Comparison of ENCODE assay signal across 8 cellular contexts in the genomic region with DNA sequence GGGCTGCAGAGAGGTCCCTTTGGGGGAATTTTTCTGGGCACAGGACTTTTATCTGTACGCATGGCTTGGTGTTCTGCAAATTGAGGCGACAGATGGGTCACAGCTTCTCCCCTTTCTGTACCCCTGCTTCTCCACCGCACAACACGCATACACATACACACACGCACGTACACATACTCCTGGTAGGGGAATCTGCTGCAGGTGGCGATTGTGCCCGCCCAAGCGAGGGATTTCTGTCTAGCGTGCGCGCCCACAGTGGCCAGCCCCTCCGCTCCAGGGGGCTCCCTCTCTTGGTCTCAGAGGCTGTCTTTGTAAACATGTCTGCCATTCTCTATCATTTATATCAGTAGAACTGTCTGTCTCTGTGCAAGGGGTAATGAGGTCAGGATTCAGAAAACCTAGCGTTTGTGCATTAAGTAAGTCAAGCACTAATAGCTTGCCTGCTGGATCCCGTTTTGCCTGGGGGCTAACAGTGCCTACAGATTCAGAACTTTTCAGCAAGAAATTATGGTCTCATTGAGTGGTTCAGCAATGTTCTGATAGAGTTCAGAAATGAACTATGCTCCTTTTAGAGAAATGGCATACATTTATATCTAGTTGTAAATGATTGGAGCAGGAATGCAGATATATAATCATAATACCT. TPM values are rescaled to one million over a fixed set of nuclear protein-coding genes. Genes with fewer than 3 reads are reported as not detected.
DNase-seq lines count a peak whose midpoint lies in the region; ATAC-seq and TF ChIP-seq lines count a peak whose summit lies in the region.

No MANE protein-coding gene starts in this region.

- peaks cover 26% of the 10 kb centered on the region for H3K4me1 Mint-ChIP-seq in osteocyte (ENCODE audit: unreplicated experiment)

- H3K36me3 Mint-ChIP-seq in osteocyte (ENCODE audit: unreplicated experiment) = no peaks in the 10 kb centered on the region

- ATAC-seq in GM18502 (IDR thresholded peaks at IDR 0.05; ENCODE audit: poor library complexity, unreplicated experiment) (no peak), omental fat pad (ENCODE audit: low FRiP score) (no peak)

- H3K27me3 Mint-ChIP-seq in osteocyte (ENCODE audit: unreplicated experiment) = peaks cover 78% of the 10 kb centered on the region

- H3K27ac Mint-ChIP-seq in osteocyte (ENCODE audit: unreplicated experiment) = no peak overlapping the region

- no peak for TF ChIP-seq CTCF in osteocyte (IDR thresholded peaks at IDR 0.05)
- no peak for TF ChIP-seq CTCF in omental fat pad (IDR thresholded peaks at IDR 0.05)

- H3K9me3 Mint-ChIP-seq in osteocyte (ENCODE audit: unreplicated experiment) = no peaks in the 10 kb centered on the region

- H3K4me3 Mint-ChIP-seq in osteocyte (ENCODE audit: unreplicated experiment) = peak overlapping the region; percentile 74

- DNase-seq in DMS79 (lab: John Stamatoyannopoulos, UW) = peak; percentile 36
- peak; percentile 32 for DNase-seq in NCI-H82 treated with DMSO at 0.1 percent for 48 hours (lab: John Stamatoyannopoulos, UW; ENCODE audit: unreplicated experiment)
- DNase-seq in head of caudate nucleus = peak in 40 of 42 donors; percentile 11 to 65 (median 50)
- peak; percentile 77 for DNase-seq in osteocyte (ENCODE audit: extremely low spot score, unreplicated experiment)
- no peak for DNase-seq in GM19240 (ENCODE audit: insufficient read length, low spot score)
- no peak for DNase-seq in omental fat pad (ENCODE audit: low spot score)
- no peak for DNase-seq in NCI-H128 (lab: John Stamatoyannopoulos, UW; ENCODE audit: unreplicated experiment)

- intact Hi-C loops in head of caudate nucleus (cut with DNase I) = no loop called here

RNA-seq across cellular contexts. Expression of gene GRID2, which starts 2.2 kb away (rescaled TPM):
- total RNA-seq in osteocyte (not detected in 2 replicates), omental fat pad (not detected)

Comparison
In these comparisons a context has a peak if more than half of its experiments do, and no peak if none do; other contexts are left out.
1. DNase-seq: peak in DMS79 (single experiment), NCI-H82 treated with DMSO at 0.1 percent for 48 hours (single experiment), head of caudate nucleus (40 of 42) and osteocyte (single experiment); none in GM19240 (single experiment), omental fat pad (single experiment) and NCI-H128 (single experiment).